ENCODE assay signal across 20 cellular contexts in genomic region chr3:87161486-87161885, GRCh38.
DNase-seq lines count a peak whose midpoint lies in the region; ATAC-seq, FAIRE-seq and TF ChIP-seq lines count a peak whose summit lies in the region.
"Had no signal": no experiment of that assay in that cellular context is flagged by ENCODE, and none has a peak within 500 bp of the region (broad histone marks: within the 10 kb centered on the region; RNA-seq: fewer than 3 reads in every experiment).

No MANE protein-coding gene starts in this region.

- H3K4me1 ChIP-seq in GM23338 (ENCODE audit: insufficient read depth) (peaks cover 6% of the 10 kb centered on the region; the same call in 1 of the 2 replicates), PC-3 (ENCODE audit: insufficient read depth, low read length) (no peaks in the 10 kb centered on the region), mesodermal cell (ENCODE audit: control insufficient read depth, insufficient read depth, low read length, poor library complexity, severe bottlenecking) (peaks cover 8% of the 10 kb centered on the region)
- H3K4me1 ChIP-seq: BLaER1 treated with 17β-estradiol and CSF1 and Interleukin-3, amounts not matched to agents 10 nM and 100 nM had no signal

- H3K9ac ChIP-seq in PC-3 (ENCODE audit: low read length) = no peak overlapping the region
- H3K9ac ChIP-seq: BLaER1 treated with 17β-estradiol and CSF1 and Interleukin-3, amounts not matched to agents 10 nM and 100 nM had no signal

- H3K27ac ChIP-seq in GM23338 (ENCODE audit: low read depth) (no peak overlapping the region), PC-3 (ENCODE audit: low read length) (no peak overlapping the region), mesodermal cell (ENCODE audit: low read depth, low read length, severe bottlenecking) (peak overlapping the region; percentile 29), WERI-Rb-1 (no peak overlapping the region)
- H3K27ac ChIP-seq: BLaER1 treated with 17β-estradiol and CSF1 and Interleukin-3, amounts not matched to agents 10 nM and 100 nM; PC-9; RWPE1 had no signal

- H3K79me2 ChIP-seq in GM23338 (replicated peaks; ENCODE audit: insufficient read depth) = no peaks in the 10 kb centered on the region
- H3K79me2 ChIP-seq in PC-3 (ENCODE audit: low read length) = no peaks in the 10 kb centered on the region

- H3K27me3 ChIP-seq in GM23338 (ENCODE audit: insufficient read depth) (no peaks in the 10 kb centered on the region), PC-3 (ENCODE audit: low read length) (no peaks in the 10 kb centered on the region), WERI-Rb-1 (ENCODE audit: insufficient read depth, low read depth, severe bottlenecking) (no peaks in the 10 kb centered on the region)
- H3K27me3 ChIP-seq: BLaER1 treated with 17β-estradiol and CSF1 and Interleukin-3, amounts not matched to agents 10 nM and 100 nM had no signal

- H4K20me1 ChIP-seq in GM23338 (replicated peaks; ENCODE audit: insufficient read depth) = no peaks in the 10 kb centered on the region
- H4K20me1 ChIP-seq in PC-3 (ENCODE audit: low read length) = no peaks in the 10 kb centered on the region
- H4K20me1 ChIP-seq: BLaER1 treated with 17β-estradiol and CSF1 and Interleukin-3, amounts not matched to agents 10 nM and 100 nM had no signal

- H3K36me3 ChIP-seq in GM23338 (ENCODE audit: insufficient read depth) = no peaks in the 10 kb centered on the region
- H3K36me3 ChIP-seq in PC-3 (ENCODE audit: low read depth, low read length) = peaks cover 7% of the 10 kb centered on the region; the same call in 1 of the 2 replicates
- H3K36me3 ChIP-seq in mesodermal cell (ENCODE audit: control insufficient read depth, insufficient read depth, low read length) = no peaks in the 10 kb centered on the region
- no peaks in the 10 kb centered on the region for H3K36me3 ChIP-seq in WERI-Rb-1
- H3K36me3 ChIP-seq: BLaER1 treated with 17β-estradiol and CSF1 and Interleukin-3, amounts not matched to agents 10 nM and 100 nM had no signal

- POLR2A ChIA-PET in PC-3 (lab: Charles Lee; ENCODE audit: unreplicated experiment) = no interaction called here

- H2AFZ ChIP-seq in GM23338 = no peak overlapping the region
- H2AFZ ChIP-seq in PC-3 (ENCODE audit: low read length) = peak overlapping the region; percentile 23; the same call in 1 of the 2 replicates

- H3K27me3 Mint-ChIP-seq in GM23338 (ENCODE audit: insufficient read depth, low read depth, poor library complexity) = peaks cover 2% of the 10 kb centered on the region

- peaks cover 9% of the 10 kb centered on the region; the same call in 2 of the 3 replicates for H3K4me1 Mint-ChIP-seq in GM23338

- H3K4me2 ChIP-seq in GM23338 (no peak overlapping the region), PC-3 (ENCODE audit: low read length) (no peak overlapping the region)
- H3K4me2 ChIP-seq: BLaER1 treated with 17β-estradiol and CSF1 and Interleukin-3, amounts not matched to agents 10 nM and 100 nM; PC-9 had no signal

- H3K4me3 ChIP-seq in GM23338 = no peak overlapping the region
- no peak overlapping the region for H3K4me3 ChIP-seq in PC-3 (ENCODE audit: low read length)
- H3K4me3 ChIP-seq in mesodermal cell (ENCODE audit: extremely low read depth, insufficient read depth, low read length, poor library complexity, severe bottlenecking) = no peak overlapping the region
- H3K4me3 ChIP-seq in WERI-Rb-1 (ENCODE audit: low read depth, low read length) = no peak overlapping the region
- H3K4me3 ChIP-seq: BLaER1 treated with 17β-estradiol and CSF1 and Interleukin-3, amounts not matched to agents 10 nM and 100 nM; K562; PC-9 had no signal

- DNase-seq in GM23338 (ENCODE audit: low spot score) (no peak), NCI-H1417 (lab: John Stamatoyannopoulos, UW) (peak in 2 of 3 experiments; percentile 40 to 84), PC-3 (no peak), NCI-H1930 (lab: John Stamatoyannopoulos, UW) (no peak), D721Med (ENCODE audit: insufficient read length, low spot score) (no peak), WERI-Rb-1 (no peak)
- DNase-seq: CD8-positive, alpha-beta T cell; DMS79; HCEC 1CT; NCI-H1105 treated with DMSO at 0.1 percent for 48 hours; NCI-H2029; NCI-H510A; PC-9 had no signal

- H3F3A ChIP-seq in GM23338 (replicated peaks; ENCODE audit: low read depth) = no peaks in the 10 kb centered on the region
- no peaks in the 10 kb centered on the region for H3F3A ChIP-seq in PC-3 (ENCODE audit: low read length, unreplicated experiment)

- ATAC-seq in GM23338 (no peak), PC-3 (no peak; the same call in 1 of the 2 replicates), GM19035 (IDR thresholded peaks at IDR 0.05; ENCODE audit: unreplicated experiment) (no peak)
- ATAC-seq: CD8-positive, alpha-beta T cell; K562 had no signal

- no peaks in the 10 kb centered on the region for H3K36me3 Mint-ChIP-seq in GM23338 (ENCODE audit: low read depth)
- H3K36me3 Mint-ChIP-seq: CD8-positive, alpha-beta T cell had no signal

- BruUV-seq in PC-3 (replicated peaks; lab: Mats Ljungman, UMichigan) = no TSS peak

- no peak overlapping the region for H3K4me3 Mint-ChIP-seq in GM23338
- H3K4me3 Mint-ChIP-seq: CD8-positive, alpha-beta T cell had no signal

- H3K9me3 ChIP-seq in PC-3 (ENCODE audit: low read length) (peaks cover 6% of the 10 kb centered on the region; the same call in 1 of the 2 replicates), mesodermal cell (ENCODE audit: control insufficient read depth, low read length) (no peaks in the 10 kb centered on the region), WERI-Rb-1 (ENCODE audit: severe bottlenecking) (no peaks in the 10 kb centered on the region)
- H3K9me3 ChIP-seq: BLaER1 treated with 17β-estradiol and CSF1 and Interleukin-3, amounts not matched to agents 10 nM and 100 nM had no signal

- peak overlapping the region; percentile 73; the same call in 1 of the 2 replicates for H3K27ac Mint-ChIP-seq in GM23338
- H3K27ac Mint-ChIP-seq: CD8-positive, alpha-beta T cell had no signal

- intact Hi-C loops in PC-3 (cut with micrococcal nuclease) = no loop called here

- no peaks in the 10 kb centered on the region for H3K9me3 Mint-ChIP-seq in GM23338
- H3K9me3 Mint-ChIP-seq: CD8-positive, alpha-beta T cell had no signal

- H3K9me2 ChIP-seq in GM23338 (ENCODE audit: insufficient read depth) (peaks cover 6% of the 10 kb centered on the region; the same call in 1 of the 2 replicates), PC-3 (replicated peaks; ENCODE audit: low read length) (no peaks in the 10 kb centered on the region)

- no CpG with 5 or more reads among the region's 1 CpG for WGBS in mesodermal cell (ENCODE audit: insufficient coverage in 2 of 2), 2 experiments

- CTCF ChIA-PET in PC-3 (lab: Charles Lee) = no interaction called here

- no peak for FAIRE-seq in D721Med (lab: Jason Lieb, UNC)
- FAIRE-seq: GM12892, GM18507, K562 had no signal

- TF ChIP-seq CTCF in GM23338 (conservative IDR thresholded peaks at IDR 0.05; ENCODE audit: low read depth in 2 of 2) = no peak
- no peak for TF ChIP-seq CTCF in PC-3 (conservative IDR thresholded peaks at IDR 0.05; ENCODE audit: low read depth, low read length)
- TF ChIP-seq CTCF in D721Med (IDR thresholded peaks at IDR 0.05; ENCODE audit: insufficient read depth, missing control alignments) = no peak
- no peak for TF ChIP-seq CTCF in WERI-Rb-1 (IDR thresholded peaks at IDR 0.05; ENCODE audit: low read depth, low read length)

TF ChIP-seq in GM23338, 12 proteins besides CTCF, POLR2A, EP300 and RAD21:
- TF ChIP-seq ZNF114 (CRISPR knock-in tag; IDR thresholded peaks at IDR 0.05) = no peak
- TF ChIP-seq ETS1 (IDR thresholded peaks at IDR 0.05) = no peak

Comparison
In these comparisons a context has a peak if more than half of its experiments do, and no peak if none do; other contexts are left out.
1. DNase-seq: peak in NCI-H1417 (2 of 3); none in GM23338 (single experiment), PC-3 (single experiment), NCI-H1930 (0 of 2), D721Med (single experiment) and WERI-Rb-1 (single experiment).